Comparison of ENCODE assay signal across 9 cellular contexts in the genomic region with DNA sequence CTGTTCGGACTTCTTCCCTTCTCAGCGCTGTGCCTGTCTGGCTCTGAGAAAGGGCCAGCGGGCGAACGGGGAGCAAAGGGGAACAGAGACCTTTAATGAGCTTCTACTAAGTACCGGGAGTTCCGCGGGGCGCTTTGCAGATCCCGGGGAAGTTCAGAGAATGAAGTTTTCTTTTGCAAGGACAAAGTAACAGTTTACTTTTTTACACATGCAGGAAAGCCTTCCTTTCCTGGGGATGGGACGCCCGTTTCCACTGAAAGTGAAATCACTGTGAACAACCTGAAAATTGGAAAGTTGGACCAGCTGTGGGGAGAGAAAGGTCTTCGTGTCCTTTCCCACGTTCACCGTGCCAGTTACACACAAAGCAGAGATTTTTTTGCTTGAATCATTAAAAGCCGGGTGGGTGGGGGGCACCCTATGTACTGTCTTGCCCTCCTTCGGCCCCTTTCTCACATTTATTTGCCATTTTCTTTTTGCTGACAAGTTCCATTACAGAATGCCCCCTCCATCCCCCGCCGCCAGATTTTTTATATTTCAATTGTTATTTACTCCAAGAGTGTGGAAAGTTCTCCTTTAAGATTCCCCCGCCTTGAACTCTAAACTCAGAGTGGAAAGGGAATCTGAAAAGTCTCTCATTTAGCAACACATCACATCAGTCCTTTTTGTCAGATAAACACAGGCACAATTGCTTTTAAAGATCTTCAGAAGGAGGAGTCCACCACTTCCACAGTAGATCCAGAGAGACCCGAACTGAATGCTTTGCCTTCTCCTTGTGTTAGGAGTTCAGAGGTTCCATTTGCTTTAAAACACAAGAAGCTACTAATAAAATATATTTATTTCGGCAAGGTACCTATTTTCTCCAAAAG. TPM values are rescaled to one million over a fixed set of nuclear protein-coding genes. Genes with fewer than 3 reads are reported as not detected.
DNase-seq lines count a peak whose midpoint lies in the region; ATAC-seq and TF ChIP-seq lines count a peak whose summit lies in the region.
"Had no signal": no experiment of that assay in that cellular context is flagged by ENCODE, and none has a peak within 500 bp of the region (broad histone marks: within the 10 kb centered on the region; RNA-seq: fewer than 3 reads in every experiment).

No MANE protein-coding gene starts in this region.

- BruUV-seq in IMR-90 (replicated peaks; lab: Mats Ljungman, UMichigan), result TSS peak; percentile 91
- no TSS peak for BruUV-seq in MCF 10A (replicated peaks; lab: Mats Ljungman, UMichigan)

- peak overlapping the region; percentile 53 for H3K4me3 ChIP-seq in IMR-90 (ENCODE audit: insufficient read depth, low read depth, low read length)
- H3K4me3 ChIP-seq in liver (ENCODE audit: low read depth in 1 of 3, low read length in 3 of 3), result peak overlapping the region; percentile 72 to 92 (median 91)
- peak overlapping the region; percentile 80 to 89 for H3K4me3 ChIP-seq in tibial artery

- peak overlapping the region; percentile 86 for H2BK5ac ChIP-seq in IMR-90 (ENCODE audit: low read depth, low read length, poor library complexity, severe bottlenecking)

- peak overlapping the region; percentile 97 for H3K23ac ChIP-seq in IMR-90 (ENCODE audit: low read depth, low read length)

- H3K9ac ChIP-seq in IMR-90 (ENCODE audit: low read depth, low read length), result peak overlapping the region; percentile 97
- H3K9ac ChIP-seq in liver (ENCODE audit: low read depth in 1 of 2, low read length in 2 of 2), result peak overlapping the region; percentile 33 to 91

- TF ChIP-seq CTCF in IMR-90 (conservative IDR thresholded peaks at IDR 0.05; ENCODE audit: low read depth, low read length) (no peak), MCF 10A (IDR thresholded peaks at IDR 0.05; ENCODE audit: unreplicated experiment) (no peak), liver (IDR thresholded peaks at IDR 0.05; ENCODE audit: low read depth, low read length, missing input control) (no peak), tibial artery (IDR thresholded peaks at IDR 0.05) (no peak)

- H2BK120ac ChIP-seq in IMR-90 (ENCODE audit: low read depth, low read length), result peak overlapping the region; percentile 90

- DNase-seq in NCI-H2227 (lab: John Stamatoyannopoulos, UW; ENCODE audit: unreplicated experiment), result peak; percentile 28
- DNase-seq in NCI-H2227 treated with DMSO at 0.1 percent for 48 hours (lab: John Stamatoyannopoulos, UW), result no peak
- DNase-seq in IMR-90, result no peak
- DNase-seq in MCF 10A (ENCODE audit: unreplicated experiment), result no peak
- peak in 1 of 2 donors; percentile 30 for DNase-seq in tibial artery
- DNase-seq in stimulated activated naive CD4-positive, alpha-beta T cell treated with Interleukin-2 at 50 U/mL for 16 hours (lab: John Stamatoyannopoulos, UW), result no peak

- intact Hi-C loops in IMR-90 (cut with micrococcal nuclease), result loop anchor here (1.0 to 5.0 kb wide), 10 partner anchors 23 to 483 kb away; no protein-coding TSS in a partner anchor
- intact Hi-C loops in MCF 10A (cut with micrococcal nuclease), result no loop called here
- intact Hi-C loops in tibial artery (cut with DNase I; ENCODE audit: low total_unique reads), result no loop called here

- H2AK5ac ChIP-seq in IMR-90 (ENCODE audit: low read depth, low read length), result peak overlapping the region; percentile 91

- peak overlapping the region; percentile 93 for H3K27ac ChIP-seq in IMR-90 (ENCODE audit: insufficient read depth, low read length)
- H3K27ac ChIP-seq in liver (ENCODE audit: low read depth in 1 of 2, low read length in 2 of 2), result peak overlapping the region; percentile 79 to 92
- peak overlapping the region; percentile 85 to 98 for H3K27ac ChIP-seq in tibial artery

- H3K14ac ChIP-seq in IMR-90 (replicated peaks; ENCODE audit: low read depth, low read length), result peak overlapping the region; percentile 89

- H3K27me3 ChIP-seq in IMR-90 (ENCODE audit: control insufficient read depth, insufficient read depth, low read length), result no peaks in the 10 kb centered on the region
- no peaks in the 10 kb centered on the region for H3K27me3 ChIP-seq in liver (ENCODE audit: control insufficient read depth in 4 of 4, insufficient read depth in 4 of 4, low read length in 3 of 4)
- H3K27me3 ChIP-seq in tibial artery, result no peaks in the 10 kb centered on the region

- H3K9me3 Mint-ChIP-seq in MCF 10A (ENCODE audit: unreplicated experiment), result no peaks in the 10 kb centered on the region
- H3K9me3 Mint-ChIP-seq: activated naive CD4-positive, alpha-beta T cell treated with anti-CD3 and anti-CD28 coated beads, Interleukin-2, amount 50 U/mL, for 72 hours had no signal

- H3K4me1 ChIP-seq in IMR-90 (ENCODE audit: control insufficient read depth, insufficient read depth, low read length), result peaks cover 4% of the 10 kb centered on the region
- peaks cover 8 to 34% (median 12%) of the 10 kb centered on the region in 4 donors for H3K4me1 ChIP-seq in liver (ENCODE audit: control insufficient read depth in 4 of 4, insufficient read depth in 4 of 4, low read length in 3 of 4)
- peaks cover 0 to 46% (median 9%) of the 10 kb centered on the region in 4 donors for H3K4me1 ChIP-seq in tibial artery

- H2BK20ac ChIP-seq in IMR-90 (ENCODE audit: low read depth, low read length), result peak overlapping the region; percentile 60

- H3K79me1 ChIP-seq in IMR-90 (ENCODE audit: low read depth in 1 of 2, low read length in 2 of 2), result peaks cover 10 to 27% of the 10 kb centered on the region in 2 experiments

- peak overlapping the region; percentile 88 for H2AK9ac ChIP-seq in IMR-90 (replicated peaks; ENCODE audit: low read depth, low read length, poor library complexity)

- peaks cover 30% of the 10 kb centered on the region for H3K4me1 Mint-ChIP-seq in MCF 10A (ENCODE audit: insufficient read depth, unreplicated experiment)

- H3K27ac Mint-ChIP-seq in MCF 10A (ENCODE audit: low read depth, unreplicated experiment), result peak overlapping the region; percentile 57

- peak overlapping the region; percentile 99 for H3K56ac ChIP-seq in IMR-90 (ENCODE audit: extremely low read depth, insufficient read depth, low read length)

- H4K91ac ChIP-seq in IMR-90 (ENCODE audit: insufficient read depth, low read depth, low read length), result peak overlapping the region; percentile 92

- H3K9me3 ChIP-seq in IMR-90 (ENCODE audit: control insufficient read depth, insufficient read depth, low read length), result no peaks in the 10 kb centered on the region
- H3K9me3 ChIP-seq in liver (ENCODE audit: control insufficient read depth in 4 of 4, low read length in 3 of 4), result no peaks in the 10 kb centered on the region
- no peaks in the 10 kb centered on the region for H3K9me3 ChIP-seq in tibial artery

- dilution Hi-C loops in IMR-90 (cut with HindIII; ENCODE audit: low sequenced_read_pairs, unreplicated experiment), result no loop called here

- H3K36me3 Mint-ChIP-seq in MCF 10A (ENCODE audit: insufficient read depth, unreplicated experiment), result peaks cover under 1% of the 10 kb centered on the region

- peak overlapping the region; percentile 86 for H3K4ac ChIP-seq in IMR-90 (ENCODE audit: low read depth, low read length)

- peak overlapping the region; percentile 61 for H4K5ac ChIP-seq in IMR-90 (ENCODE audit: low read depth, low read length)

- peak overlapping the region; percentile 92 for H3K4me2 ChIP-seq in IMR-90 (ENCODE audit: low read depth, low read length)

- peak overlapping the region; percentile 91 to 99 for H4K8ac ChIP-seq in IMR-90 (ENCODE audit: low read depth in 2 of 2, low read length in 2 of 2)

- peak overlapping the region; percentile 78 for H3K4me3 Mint-ChIP-seq in MCF 10A (ENCODE audit: unreplicated experiment)

- H2BK15ac ChIP-seq in IMR-90 (ENCODE audit: low read depth, low read length), result peak overlapping the region; percentile 97

- TF ChIP-seq RAD21 in IMR-90 (IDR thresholded peaks at IDR 0.05; ENCODE audit: low read length) (no peak), liver (IDR thresholded peaks at IDR 0.05) (no peak)

- POLR2A ChIA-PET in IMR-90 (lab: Charles Lee; ENCODE audit: unreplicated experiment), result interaction anchor here (0.6 kb wide), 1 partner anchor 221 kb away, joined by 6 read pairs; no protein-coding TSS in a partner anchor
- POLR2A ChIA-PET in MCF 10A (lab: Yijun Ruan, JAX), result interaction anchor here (0.6 to 0.9 kb wide), 2 partner anchors 125 to 1809 kb away, joined by 3 read pairs; partner anchors contain the start of gene ATIC

- in situ Hi-C loops in IMR-90 (cut with MboI; ENCODE audit: low sequenced_read_pairs), result loop anchor here (10.0 kb wide), 1 partner anchor 478 kb away; no protein-coding TSS in a partner anchor

- ATAC-seq in IMR-90 (ENCODE audit: low read depth), result no peak; the same call in 1 of the 2 replicates
- no peak for ATAC-seq in GM18520 (IDR thresholded peaks at IDR 0.05; ENCODE audit: unreplicated experiment)

- H4K20me1 ChIP-seq in IMR-90 (ENCODE audit: insufficient read depth, low read length), result peaks cover 5% of the 10 kb centered on the region

- no peak; the same call in 1 of the 2 replicates for TF ChIP-seq POLR2A in IMR-90 (IDR thresholded peaks at IDR 0.05; ENCODE audit: low read depth, low read length)

- CTCF ChIA-PET in IMR-90 (lab: Yijun Ruan, JAX) (interaction anchor here (1.0 kb wide), 1 partner anchor 46 kb away, joined by 3 read pairs; no protein-coding TSS in a partner anchor), MCF 10A (lab: Yijun Ruan, JAX) (interaction anchor here (0.5 to 0.7 kb wide), 2 partner anchors 23 to 108 kb away, joined by 3 to 4 read pairs; no protein-coding TSS in a partner anchor)

- H3K36me3 ChIP-seq in IMR-90 (ENCODE audit: control insufficient read depth, insufficient read depth, low read length) (peaks cover 14% of the 10 kb centered on the region), liver (ENCODE audit: control insufficient read depth in 4 of 4, insufficient read depth in 3 of 4, low read depth in 1 of 4, low read length in 3 of 4) (peaks cover 0 to 16% (median 10%) of the 10 kb centered on the region in 4 donors), tibial artery (peaks cover 0 to 4% (median 3%) of the 10 kb centered on the region in 3 donors)

- peaks cover 9% of the 10 kb centered on the region for H3K9me1 ChIP-seq in IMR-90 (ENCODE audit: insufficient read depth, low read length)

- H3K18ac ChIP-seq in IMR-90 (ENCODE audit: low read depth, low read length), result peak overlapping the region; percentile 90

- no CpG with 5 or more reads among the region's 22 CpGs for whole genome bisulfite sequencing in IMR-90 (ENCODE audit: extremely low coverage in 2 of 2, insufficient read length in 1 of 2), 2 experiments
- WGBS in liver, result 11% methylated on average over 22 of the region's 22 CpGs

- no peaks in the 10 kb centered on the region for H3K27me3 Mint-ChIP-seq in MCF 10A (ENCODE audit: insufficient read depth, unreplicated experiment)

- H2AFZ ChIP-seq in IMR-90 (replicated peaks; ENCODE audit: low read length, poor library complexity), result peak overlapping the region; percentile 73

TF ChIP-seq in liver, 16 proteins besides CTCF, POLR2A, EP300 and RAD21 (continues in another document):
- no peak for TF ChIP-seq RXRA (IDR thresholded peaks at IDR 0.05)
- no peak for TF ChIP-seq YY1 (IDR thresholded peaks at IDR 0.05)
- TF ChIP-seq GABPA (IDR thresholded peaks at IDR 0.05 in 1 of 2, conservative IDR thresholded peaks at IDR 0.05 in 1 of 2), result no peak

RNA-seq across cellular contexts. Expression of gene FN1, which starts 1.1 kb away (rescaled TPM):
- total RNA-seq in IMR-90 (2012; rRNA removed) (7,693 and 8,243 TPM in 2 replicates), MCF 10A (2022) (564 and 636 TPM in 2 replicates), liver (1,000 to 10,000 TPM in 1 of 2 donors, 100 to 1,000 TPM in 1; 859 to 1,402 TPM)
- polyA plus RNA-seq in IMR-90 (2012; rRNA removed) (11,046 and 13,004 TPM in 2 replicates), liver (100 to 1,000 TPM; 545 to 815 TPM)
- 4,918 and 6,925 TPM in 2 replicates for polyA plus RNA-seq in IMR-90 (2012; cell fraction: cytosol; rRNA removed)
- polyA plus RNA-seq in IMR-90 (2012; cell fraction: nucleus; rRNA removed; ENCODE audit: low replicate concordance), result 23,704 and 31,508 TPM in 2 replicates
